ENCODE assay signal across 36 cellular contexts in the genomic region with DNA sequence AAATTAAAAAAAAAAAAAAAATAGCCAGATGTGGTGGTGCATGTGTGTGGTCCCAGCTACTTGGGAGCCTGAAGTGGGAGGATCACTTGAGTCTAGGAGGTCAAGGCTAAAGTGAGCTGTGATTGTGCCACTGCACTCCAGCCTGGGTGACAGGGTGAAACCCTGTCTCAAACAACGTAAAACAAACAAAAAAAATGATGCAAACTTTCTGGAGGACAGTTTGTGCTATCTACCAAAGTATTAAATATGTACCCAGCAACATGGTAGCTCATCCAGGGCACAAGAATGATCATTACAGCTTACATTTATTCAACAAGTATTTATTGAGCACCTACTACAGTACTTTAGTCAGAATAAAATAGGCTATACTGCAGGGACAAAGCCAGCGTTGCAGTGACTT.
"Had no signal": no experiment of that assay in that cellular context is flagged by ENCODE, and none has a peak within 500 bp of the region (broad histone marks: within the 10 kb centered on the region; RNA-seq: fewer than 3 reads in every experiment).

No MANE protein-coding gene starts in this region.

- H3K4me3 ChIP-seq: body of pancreas, breast epithelium had no signal

- H3K27ac Mint-ChIP-seq: activated CD4-positive, alpha-beta memory T cell treated with anti-CD3 and anti-CD28 coated beads, Interleukin-2, amount 10 ng/mL, durations not matched to agents 7 days and 5 days; activated CD4-positive, alpha-beta T cell treated with anti-CD3 and anti-CD28 coated beads for 36 hours; activated CD4-positive, alpha-beta T cell treated with anti-CD3 and anti-CD28 coated beads, Interleukin-2, amount 10 ng/mL, durations not matched to agents 7 days and 5 days; activated CD8-positive, alpha-beta memory T cell treated with anti-CD3 and anti-CD28 coated beads, Interleukin-2, amount 10 ng/mL, durations not matched to agents 7 days and 5 days; activated CD8-positive, alpha-beta T cell treated with anti-CD3 and anti-CD28 coated beads, Interleukin-2, amount 10 ng/mL, durations not matched to agents 7 days and 5 days; activated naive CD4-positive, alpha-beta T cell treated with anti-CD3 and anti-CD28 coated beads, Interleukin-2, amount 10 ng/mL, durations not matched to agents 7 days and 5 days; activated naive CD8-positive, alpha-beta T cell; activated naive CD8-positive, alpha-beta T cell treated with anti-CD3 and anti-CD28 coated beads, Interleukin-2, amount 10 ng/mL, durations not matched to agents 7 days and 5 days; activated naive CD8-positive, alpha-beta T cell treated with anti-CD3 and anti-CD28 coated beads, Interleukin-2, amount 50 U/mL, for 24 hours; activated T-cell treated with anti-CD3 and anti-CD28 coated beads, Interleukin-2, amount 50 U/mL, for 24 hours; activated T-helper 2 cell treated with anti-CD3 and anti-CD28 coated beads, Interferon-gamma antibody, Interleukin-2, Interleukin-4, amounts not matched to agents 10 μg/mL and 5 μg/mL and 100 μg/mL, durations not matched to agents 14 hours and 24 hours and 36 hours; T-helper 1 cell treated with Interleukin-12 subunit alpha and Interleukin-12 subunit beta and Interleukin-4 antibody, amounts not matched to agents 30 μg/mL and 1 μg/mL, for 36 hours; T-helper 2 cell treated with Interferon-gamma antibody and Interleukin-4, amounts not matched to agents 5 μg/mL and 100 μg/mL, for 36 hours had no signal

- H3K4me3 Mint-ChIP-seq: activated CD4-positive, alpha-beta memory T cell treated with anti-CD3 and anti-CD28 coated beads, Interleukin-2, amount 10 ng/mL, durations not matched to agents 7 days and 5 days; activated CD4-positive, alpha-beta T cell treated with anti-CD3 and anti-CD28 coated beads for 36 hours; activated CD4-positive, alpha-beta T cell treated with anti-CD3 and anti-CD28 coated beads, Interleukin-2, amount 10 ng/mL, durations not matched to agents 7 days and 5 days; activated CD8-positive, alpha-beta memory T cell treated with anti-CD3 and anti-CD28 coated beads, Interleukin-2, amount 10 ng/mL, durations not matched to agents 7 days and 5 days; activated CD8-positive, alpha-beta T cell treated with anti-CD3 and anti-CD28 coated beads, Interleukin-2, amount 10 ng/mL, durations not matched to agents 7 days and 5 days; activated naive CD4-positive, alpha-beta T cell treated with anti-CD3 and anti-CD28 coated beads, Interleukin-2, amount 10 ng/mL, durations not matched to agents 7 days and 5 days; activated naive CD4-positive, alpha-beta T cell treated with anti-CD3 and anti-CD28 coated beads, Interleukin-2, amount 50 U/mL, for 24 hours; activated naive CD8-positive, alpha-beta T cell; activated naive CD8-positive, alpha-beta T cell treated with anti-CD3 and anti-CD28 coated beads, Interleukin-2, amount 10 ng/mL, durations not matched to agents 7 days and 5 days; activated naive CD8-positive, alpha-beta T cell treated with anti-CD3 and anti-CD28 coated beads, Interleukin-2, amount 50 U/mL, for 24 hours; activated T-cell treated with anti-CD3 and anti-CD28 coated beads, Interleukin-2, amount 50 U/mL, for 24 hours; T-helper 1 cell treated with Interleukin-12 subunit alpha and Interleukin-12 subunit beta and Interleukin-4 antibody, amounts not matched to agents 30 μg/mL and 1 μg/mL, for 36 hours; T-helper 2 cell treated with Interferon-gamma antibody and Interleukin-4, amounts not matched to agents 5 μg/mL and 100 μg/mL, for 36 hours had no signal

- ATAC-seq: activated CD4-positive, alpha-beta T cell treated with anti-CD3 and anti-CD28 coated beads for 36 hours; activated CD4-positive, CD25-positive, alpha-beta regulatory T cell treated with anti-CD3 and anti-CD28 coated beads, Interleukin-2, amount 50 U/mL, for 24 hours; activated CD8-positive, alpha-beta memory T cell treated with anti-CD3 and anti-CD28 coated beads, Interleukin-2, amount 10 ng/mL, durations not matched to agents 7 days and 5 days; activated CD8-positive, alpha-beta T cell treated with anti-CD3 and anti-CD28 coated beads, Interleukin-2, amount 10 ng/mL, durations not matched to agents 7 days and 5 days; activated naive CD8-positive, alpha-beta T cell treated with anti-CD3 and anti-CD28 coated beads, Interleukin-2, amount 50 U/mL, for 24 hours; body of pancreas had no signal

- H3K36me3 ChIP-seq: brain microvascular endothelial cell, breast epithelium had no signal

- H3K9me3 Mint-ChIP-seq: activated CD4-positive, alpha-beta memory T cell treated with anti-CD3 and anti-CD28 coated beads, Interleukin-2, amount 10 ng/mL, durations not matched to agents 7 days and 5 days; activated CD4-positive, alpha-beta T cell treated with anti-CD3 and anti-CD28 coated beads, Interleukin-2, amount 10 ng/mL, durations not matched to agents 7 days and 5 days; activated naive CD4-positive, alpha-beta T cell treated with anti-CD3 and anti-CD28 coated beads, Interleukin-2, amount 10 ng/mL, durations not matched to agents 7 days and 5 days; activated naive CD4-positive, alpha-beta T cell treated with anti-CD3 and anti-CD28 coated beads, Interleukin-2, amount 50 U/mL, for 24 hours; activated naive CD8-positive, alpha-beta T cell treated with anti-CD3 and anti-CD28 coated beads, Interleukin-2, amount 10 ng/mL, durations not matched to agents 7 days and 5 days; activated naive CD8-positive, alpha-beta T cell treated with anti-CD3 and anti-CD28 coated beads, Interleukin-2, amount 50 U/mL, for 24 hours; activated T-cell treated with anti-CD3 and anti-CD28 coated beads, Interleukin-2, amount 50 U/mL, for 24 hours; activated T-helper 2 cell treated with anti-CD3 and anti-CD28 coated beads, Interferon-gamma antibody, Interleukin-2, Interleukin-4, amounts not matched to agents 10 μg/mL and 5 μg/mL and 100 μg/mL, durations not matched to agents 14 hours and 24 hours and 36 hours; T-helper 1 cell treated with Interleukin-12 subunit alpha and Interleukin-12 subunit beta and Interleukin-4 antibody, amounts not matched to agents 30 μg/mL and 1 μg/mL, for 36 hours; T-helper 2 cell treated with Interferon-gamma antibody and Interleukin-4, amounts not matched to agents 5 μg/mL and 100 μg/mL, for 36 hours had no signal

- H3K27me3 ChIP-seq: body of pancreas, brain microvascular endothelial cell, breast epithelium had no signal

- H3K9me3 ChIP-seq: body of pancreas, breast epithelium had no signal

- H3K27ac ChIP-seq: body of pancreas, brain microvascular endothelial cell, breast epithelium, VCaP had no signal

- FAIRE-seq: astrocyte, TTC549 had no signal

- H3K36me3 Mint-ChIP-seq: activated CD8-positive, alpha-beta memory T cell treated with anti-CD3 and anti-CD28 coated beads, Interleukin-2, amount 10 ng/mL, durations not matched to agents 7 days and 5 days; activated naive CD4-positive, alpha-beta T cell treated with anti-CD3 and anti-CD28 coated beads, Interleukin-2, amount 10 ng/mL, durations not matched to agents 7 days and 5 days; activated naive CD4-positive, alpha-beta T cell treated with anti-CD3 and anti-CD28 coated beads, Interleukin-2, amount 50 U/mL, for 24 hours; activated naive CD8-positive, alpha-beta T cell; activated naive CD8-positive, alpha-beta T cell treated with anti-CD3 and anti-CD28 coated beads, Interleukin-2, amount 10 ng/mL, durations not matched to agents 7 days and 5 days had no signal

- H3K27me3 Mint-ChIP-seq: activated CD4-positive, alpha-beta memory T cell treated with anti-CD3 and anti-CD28 coated beads, Interleukin-2, amount 10 ng/mL, durations not matched to agents 7 days and 5 days; activated CD4-positive, alpha-beta T cell treated with anti-CD3 and anti-CD28 coated beads for 36 hours; activated CD4-positive, alpha-beta T cell treated with anti-CD3 and anti-CD28 coated beads, Interleukin-2, amount 10 ng/mL, durations not matched to agents 7 days and 5 days; activated CD8-positive, alpha-beta memory T cell treated with anti-CD3 and anti-CD28 coated beads, Interleukin-2, amount 10 ng/mL, durations not matched to agents 7 days and 5 days; activated naive CD4-positive, alpha-beta T cell treated with anti-CD3 and anti-CD28 coated beads, Interleukin-2, amount 50 U/mL, for 24 hours; activated naive CD8-positive, alpha-beta T cell treated with anti-CD3 and anti-CD28 coated beads, Interleukin-2, amount 10 ng/mL, durations not matched to agents 7 days and 5 days; activated naive CD8-positive, alpha-beta T cell treated with anti-CD3 and anti-CD28 coated beads, Interleukin-2, amount 50 U/mL, for 24 hours had no signal

- DNase-seq: activated CD4-positive, alpha-beta memory T cell treated with anti-CD3 and anti-CD28 coated beads, Interleukin-2, amount 10 ng/mL, durations not matched to agents 7 days and 5 days; activated CD4-positive, alpha-beta T cell treated with anti-CD3 and anti-CD28 coated beads for 1 hour; activated CD4-positive, alpha-beta T cell treated with anti-CD3 and anti-CD28 coated beads for 36 hours; activated CD4-positive, alpha-beta T cell treated with anti-CD3 and anti-CD28 coated beads for 48 hours; activated CD4-positive, alpha-beta T cell treated with anti-CD3 and anti-CD28 coated beads, Interleukin-2, amount 10 ng/mL, durations not matched to agents 7 days and 5 days; activated CD4-positive, alpha-beta T cell treated with anti-CD3 and anti-CD28 coated beads, Interleukin-2, amount 50 U/mL, for 48 hours; activated CD4-positive, CD25-positive, alpha-beta regulatory T cell; activated CD8-positive, alpha-beta memory T cell treated with anti-CD3 and anti-CD28 coated beads for 24 hours; activated CD8-positive, alpha-beta memory T cell treated with anti-CD3 and anti-CD28 coated beads, Interleukin-2, amount 10 ng/mL, durations not matched to agents 7 days and 5 days; activated CD8-positive, alpha-beta memory T cell treated with anti-CD3 and anti-CD28 coated beads, Interleukin-2, amount 50 U/mL, for 48 hours; activated CD8-positive, alpha-beta T cell treated with anti-CD3 and anti-CD28 coated beads, Interleukin-2, amount 10 ng/mL, durations not matched to agents 7 days and 5 days; activated effector memory CD4-positive, alpha-beta T cell treated with Interleukin-2 at 50 U/mL for 16 hours; activated gamma-delta T cell; activated naive CD4-positive, alpha-beta T cell treated with anti-CD3 and anti-CD28 coated beads, Interleukin-2, amount 10 ng/mL, durations not matched to agents 7 days and 5 days; activated naive CD4-positive, alpha-beta T cell treated with Interleukin-2 at 50 U/mL for 16 hours; activated naive CD8-positive, alpha-beta T cell treated with anti-CD3 and anti-CD28 coated beads, Interleukin-2, amount 10 ng/mL, durations not matched to agents 7 days and 5 days; activated naive CD8-positive, alpha-beta T cell treated with anti-CD3 and anti-CD28 coated beads, Interleukin-2, amount 50 U/mL, for 24 hours; activated T-cell treated with anti-CD3 and anti-CD28 coated beads, Interleukin-2, amount 50 U/mL, for 24 hours; activated T-cell treated with anti-CD3 and anti-CD28 coated beads, Interleukin-2, amount 50 U/mL, for 48 hours; amygdala; aorta; body of pancreas; central memory CD4-positive, alpha-beta T cell; T-helper 1 cell; T-helper 9 cell had no signal

- H3K4me1 ChIP-seq: breast epithelium had no signal
